In genomic region chr17:5786510-5786875, GRCh38 we compare ENCODE assay signal across 20 cellular contexts.
DNase-seq lines count a peak whose midpoint lies in the region; ATAC-seq, FAIRE-seq and TF ChIP-seq lines count a peak whose summit lies in the region.
"Had no signal": no experiment of that assay in that cellular context is flagged by ENCODE, and none has a peak within 500 bp of the region (broad histone marks: within the 10 kb centered on the region; RNA-seq: fewer than 3 reads in every experiment).

No MANE protein-coding gene starts in this region.

- H3K9me1 ChIP-seq in IMR-90 (ENCODE audit: insufficient read depth, low read length), result peaks cover 3% of the 10 kb centered on the region; the same call in 1 of the 2 replicates

- BruUV-seq in IMR-90 (replicated peaks; lab: Mats Ljungman, UMichigan), result no TSS peak
- BruUV-seq in GM12878 (replicated peaks; lab: Mats Ljungman, UMichigan), result no TSS peak

- H3K4me3 Mint-ChIP-seq in nephron progenitor cell, result no peak overlapping the region
- H3K4me3 Mint-ChIP-seq: B cell; CD4-positive, alpha-beta memory T cell had no signal

- DNase-seq in NCI-H1417 (lab: John Stamatoyannopoulos, UW) (peak in 2 of 3 experiments; percentile 2 to 22), NCI-H1417 treated with DMSO at 0.1 percent for 48 hours (lab: John Stamatoyannopoulos, UW) (no peak), IMR-90 (no peak), GM12878 (ENCODE audit: low read depth, low spot score) (no peak), nephron progenitor cell (no peak), GM03348 (ENCODE audit: low spot score) (no peak), sigmoid colon (no peak)
- DNase-seq: Calu3; CD4-positive, alpha-beta memory T cell; DMS53; NCI-H1694 treated with DMSO at 0.1 percent for 48 hours; NCI-H2107; NCI-H226; NCI-H524 treated with DMSO at 0.1 percent for 48 hours; SIG-M5 had no signal

- intact Hi-C loops in IMR-90 (cut with micrococcal nuclease), result no loop called here
- intact Hi-C loops in GM12878 (cut with micrococcal nuclease; ENCODE audit: unreplicated experiment), result no loop called here
- intact Hi-C loops in sigmoid colon (cut with DNase I), result no loop called here

- peak overlapping the region; percentile 53; the same call in 1 of the 2 replicates for H4K91ac ChIP-seq in IMR-90 (ENCODE audit: insufficient read depth, low read depth, low read length)

- dilution Hi-C loops in IMR-90 (cut with HindIII; ENCODE audit: low sequenced_read_pairs, unreplicated experiment), result no loop called here

- H4K20me1 ChIP-seq in IMR-90 (ENCODE audit: insufficient read depth, low read length), result no peaks in the 10 kb centered on the region
- H4K20me1 ChIP-seq in GM12878 (ENCODE audit: control insufficient read depth, insufficient read depth), result no peaks in the 10 kb centered on the region

- H3K4me3 ChIP-seq in IMR-90 (ENCODE audit: insufficient read depth, low read depth, low read length) (no peak overlapping the region), GM12878 (0 out of 2 replicates have a peak overlapping the region, but pooled peaks have one; percentile 35), sigmoid colon (no peak overlapping the region)

- no CpG with 5 or more reads among the region's 6 CpGs for WGBS in IMR-90 (ENCODE audit: extremely low coverage in 2 of 2, insufficient read length in 1 of 2), 2 experiments
- WGBS in GM12878 (ENCODE audit: insufficient coverage, insufficient replicate concordance, low lambda C conversion rate, missing lambda C conversion rate), result 51% methylated on average over 6 of the region's 6 CpGs
- 69 to 74% methylated on average over 6 of the region's 6 CpGs for WGBS in sigmoid colon, 2 donors

- no peak overlapping the region for H4K5ac ChIP-seq in IMR-90 (ENCODE audit: low read depth, low read length)

- SMC1A ChIA-PET in GM12878 (lab: Charles Lee; ENCODE audit: uncharacterized antibody, unreplicated experiment), result no interaction called here

- H3K27ac ChIP-seq in IMR-90 (ENCODE audit: insufficient read depth, low read length) (peak overlapping the region; percentile 11; the same call in 1 of the 2 replicates), GM12878 (ENCODE audit: control insufficient read depth, insufficient read depth) (peak overlapping the region; percentile 53; the same call in 1 of the 2 replicates), sigmoid colon (no peak overlapping the region)
- H3K27ac ChIP-seq: 22Rv1, KMS-11 had no signal

- no peak overlapping the region for H3K23ac ChIP-seq in IMR-90 (ENCODE audit: low read depth, low read length)

- H3K9ac ChIP-seq in IMR-90 (ENCODE audit: low read depth, low read length), result no peak overlapping the region
- H3K9ac ChIP-seq in GM12878 (ENCODE audit: control insufficient read depth, insufficient read depth, low read length), result no peak overlapping the region
- H3K9ac ChIP-seq: KMS-11 had no signal

- no peak overlapping the region for H3K4me2 ChIP-seq in IMR-90 (ENCODE audit: low read depth, low read length)
- peak overlapping the region; percentile 56 for H3K4me2 ChIP-seq in GM12878 (ENCODE audit: control insufficient read depth, insufficient read depth)
- H3K4me2 ChIP-seq: KMS-11 had no signal

- H3K79me1 ChIP-seq in IMR-90 (ENCODE audit: low read depth in 1 of 2, low read length in 2 of 2), result no peaks in the 10 kb centered on the region

- no peak for TF ChIP-seq POLR2A in IMR-90 (IDR thresholded peaks at IDR 0.05; ENCODE audit: low read depth, low read length)
- no peak for TF ChIP-seq POLR2A in GM12878 (IDR thresholded peaks at IDR 0.05; ENCODE audit: low read depth, low read length)
- TF ChIP-seq POLR2A in sigmoid colon (IDR thresholded peaks at IDR 0.05), result no peak

- POLR2A ChIA-PET in IMR-90 (lab: Charles Lee; ENCODE audit: unreplicated experiment) (no interaction called here), GM12878 (lab: Charles Lee) (interaction anchor here (0.6 kb wide), 1 partner anchor 73 kb away, joined by 3 read pairs; no protein-coding TSS in a partner anchor)

- H2BK120ac ChIP-seq in IMR-90 (ENCODE audit: low read depth, low read length), result peak overlapping the region; percentile 74

- RAD21 ChIA-PET in GM12878 (lab: Charles Lee; ENCODE audit: unreplicated experiment), result no interaction called here

- H3K36me3 ChIP-seq in IMR-90 (ENCODE audit: control insufficient read depth, insufficient read depth, low read length), result no peaks in the 10 kb centered on the region
- H3K36me3 ChIP-seq in GM12878 (ENCODE audit: control insufficient read depth in 2 of 2, insufficient read depth in 2 of 2, low read length in 1 of 2), result no peaks in the 10 kb centered on the region
- no peaks in the 10 kb centered on the region for H3K36me3 ChIP-seq in sigmoid colon

- H2AFZ ChIP-seq in IMR-90 (replicated peaks; ENCODE audit: low read length, poor library complexity) (peak overlapping the region; percentile 16), GM12878 (ENCODE audit: control insufficient read depth, low read depth, low read length) (no peak overlapping the region)

- H3K27me3 ChIP-seq in IMR-90 (ENCODE audit: control insufficient read depth, insufficient read depth, low read length), result no peaks in the 10 kb centered on the region
- H3K27me3 ChIP-seq in GM12878 (replicated peaks in 1 of 2; ENCODE audit: control insufficient read depth in 2 of 2, insufficient read depth in 2 of 2, low read length in 1 of 2), result no peaks in the 10 kb centered on the region
- H3K27me3 ChIP-seq in sigmoid colon, result peaks cover 0 to 7% (median 0%) of the 10 kb centered on the region in 3 donors

- peak overlapping the region; percentile 54 for H3K27ac Mint-ChIP-seq in nephron progenitor cell
- H3K27ac Mint-ChIP-seq: B cell; CD4-positive, alpha-beta memory T cell had no signal

- peak overlapping the region; percentile 29; the same call in 1 of the 2 replicates for H2BK20ac ChIP-seq in IMR-90 (ENCODE audit: low read depth, low read length)

- H3K79me2 ChIP-seq in GM12878 (ENCODE audit: control insufficient read depth, insufficient read depth, low read length), result no peaks in the 10 kb centered on the region

- H2BK5ac ChIP-seq in IMR-90 (ENCODE audit: low read depth, low read length, poor library complexity, severe bottlenecking), result peak overlapping the region; percentile 64

- H3K9me3 ChIP-seq in IMR-90 (ENCODE audit: control insufficient read depth, insufficient read depth, low read length) (peaks cover 4% of the 10 kb centered on the region; the same call in 1 of the 2 replicates), GM12878 (replicated peaks; ENCODE audit: control insufficient read depth, insufficient read depth, low read length) (no peaks in the 10 kb centered on the region; the same call in 2 of the 3 replicates), sigmoid colon (peaks cover 0 to 11% (median 3%) of the 10 kb centered on the region in 4 donors)

- TF ChIP-seq CTCF in IMR-90 (conservative IDR thresholded peaks at IDR 0.05; ENCODE audit: low read depth, low read length) (no peak), GM12878 (IDR thresholded peaks at IDR 0.05 in 2 of 3, conservative IDR thresholded peaks at IDR 0.05 in 1 of 3; ENCODE audit: control insufficient read depth in 2 of 3, extremely low read depth in 1 of 3, insufficient read depth in 1 of 3, low read depth in 3 of 3, low read length in 3 of 3) (no peak), nephron progenitor cell (IDR thresholded peaks at IDR 0.05) (no peak), sigmoid colon (IDR thresholded peaks at IDR 0.05) (no peak)

- no peak overlapping the region for H2BK15ac ChIP-seq in IMR-90 (ENCODE audit: low read depth, low read length)

- no peak overlapping the region for H2AK9ac ChIP-seq in IMR-90 (replicated peaks; ENCODE audit: low read depth, low read length, poor library complexity)

- no peak for TF ChIP-seq EP300 in GM12878 (IDR thresholded peaks at IDR 0.05; ENCODE audit: borderline replicate concordance in 1 of 2, control insufficient read depth in 1 of 2, low read depth in 2 of 2, low read length in 2 of 2)
- no peak for TF ChIP-seq EP300 in sigmoid colon (IDR thresholded peaks at IDR 0.05)

- peaks cover 20% of the 10 kb centered on the region for H3K27me3 Mint-ChIP-seq in nephron progenitor cell (ENCODE audit: low read depth, poor library complexity)

- H3K9me3 Mint-ChIP-seq in nephron progenitor cell, result peaks cover 27% of the 10 kb centered on the region

- peak overlapping the region; percentile 68 for H3K4ac ChIP-seq in IMR-90 (ENCODE audit: low read depth, low read length)

- peak overlapping the region; percentile 54 for H3K14ac ChIP-seq in IMR-90 (replicated peaks; ENCODE audit: low read depth, low read length)

- in situ Hi-C loops in IMR-90 (cut with MboI; ENCODE audit: low sequenced_read_pairs), result no loop called here
- in situ Hi-C loops in GM12878 (cut with MboI), result no loop called here

- ATAC-seq in IMR-90 (ENCODE audit: low read depth) (no peak), GM12878 (no peak), GM19397 (IDR thresholded peaks at IDR 0.05; ENCODE audit: unreplicated experiment) (no peak)

- no peak overlapping the region for H3K18ac ChIP-seq in IMR-90 (ENCODE audit: low read depth, low read length)

- H3K4me1 ChIP-seq in IMR-90 (ENCODE audit: control insufficient read depth, insufficient read depth, low read length) (peaks cover 2% of the 10 kb centered on the region; the same call in 1 of the 2 replicates), GM12878 (ENCODE audit: control insufficient read depth, insufficient read depth, low read length) (peaks cover 19% of the 10 kb centered on the region), sigmoid colon (no peaks in the 10 kb centered on the region)

- H3K56ac ChIP-seq in IMR-90 (ENCODE audit: extremely low read depth, insufficient read depth, low read length), result no peak overlapping the region

- peaks cover 50% of the 10 kb centered on the region for H3K4me1 Mint-ChIP-seq in nephron progenitor cell
- H3K4me1 Mint-ChIP-seq: CD4-positive, alpha-beta memory T cell had no signal

- TF ChIP-seq RAD21 in IMR-90 (IDR thresholded peaks at IDR 0.05; ENCODE audit: low read length), result no peak
- no peak for TF ChIP-seq RAD21 in GM12878 (IDR thresholded peaks at IDR 0.05; ENCODE audit: insufficient read depth, low read depth, low read length)

- H4K8ac ChIP-seq in IMR-90 (ENCODE audit: low read depth in 2 of 2, low read length in 2 of 2), result no peak overlapping the region

- 0 out of 2 replicates have a peak overlapping the region, but pooled peaks have one; percentile 11 for H2AK5ac ChIP-seq in IMR-90 (ENCODE audit: low read depth, low read length)

- CTCF ChIA-PET in IMR-90 (lab: Yijun Ruan, JAX), result interaction anchor here (0.6 to 1.1 kb wide), 2 partner anchors 9 to 22 kb away, joined by 3 to 6 read pairs; no protein-coding TSS in a partner anchor
- CTCF ChIA-PET in GM12878 (lab: Yijun Ruan, JAX), result no interaction called here

- no peaks in the 10 kb centered on the region for H3K36me3 Mint-ChIP-seq in nephron progenitor cell (ENCODE audit: low read depth)
- H3K36me3 Mint-ChIP-seq: CD4-positive, alpha-beta memory T cell had no signal

- no peak for FAIRE-seq in GM12878 (lab: Jason Lieb, UNC)
- FAIRE-seq: H54 had no signal

TF ChIP-seq in IMR-90, 13 proteins besides CTCF, POLR2A, EP300 and RAD21 (continues in another document):
- TF ChIP-seq BHLHE40 (IDR thresholded peaks at IDR 0.05; ENCODE audit: low read depth, low read length) (no peak), RCOR1 (IDR thresholded peaks at IDR 0.05; ENCODE audit: insufficient replicate concordance, low read length) (no peak)

Comparison
In these comparisons a context has a peak if more than half of its experiments do, and no peak if none do; other contexts are left out.
1. DNase-seq: peak in NCI-H1417 (2 of 3); none in NCI-H1417 treated with DMSO at 0.1 percent for 48 hours (single experiment), IMR-90 (single experiment), GM12878 (single experiment), nephron progenitor cell (single experiment), GM03348 (single experiment) and sigmoid colon (single experiment).
2. H3K27ac ChIP-seq: peak in IMR-90 (single experiment) and GM12878 (single experiment); none in sigmoid colon (0 of 4).